Comparison of ENCODE assay signal across 16 cellular contexts in the genomic region with DNA sequence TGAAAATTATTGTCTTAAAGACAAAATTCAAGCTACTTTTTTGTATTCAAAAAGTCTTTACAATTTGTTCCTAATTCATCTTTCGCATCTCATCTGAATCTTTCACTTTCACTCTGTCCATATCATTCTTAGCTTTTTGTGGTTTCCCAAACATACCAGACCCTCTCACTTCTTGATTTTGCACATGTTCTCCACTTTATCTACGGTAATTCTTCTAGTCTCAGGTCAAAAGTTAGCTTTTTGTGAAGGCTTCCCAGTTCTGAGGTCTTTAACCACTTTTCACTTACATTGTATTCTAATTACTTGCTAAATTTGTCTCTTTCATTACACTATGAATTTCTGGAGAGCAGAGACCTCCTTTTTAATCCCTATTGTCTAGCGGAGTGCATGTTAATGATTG. TPM values are rescaled to one million over a fixed set of nuclear protein-coding genes. Genes with fewer than 3 reads are reported as not detected.
DNase-seq lines count a peak whose midpoint lies in the region; ATAC-seq lines count a peak whose summit lies in the region.
"Had no signal": no experiment of that assay in that cellular context is flagged by ENCODE, and none has a peak within 500 bp of the region (broad histone marks: within the 10 kb centered on the region; RNA-seq: fewer than 3 reads in every experiment).

No MANE protein-coding gene starts in this region.

- no peaks in the 10 kb centered on the region for H3K4me1 Mint-ChIP-seq in natural killer cell treated with Interleukin-12 subunit alpha and Interleukin-12 subunit beta and Interleukin-15 and Interleukin-18, amount 100 ng/mL, for 72 hours (ENCODE audit: low read depth in 2 of 2)
- H3K4me1 Mint-ChIP-seq in activated T-helper 17 cell treated with anti-CD3 and anti-CD28 coated beads, Interleukin-2, amount 50 U/mL, for 72 hours: no peaks in the 10 kb centered on the region
- H3K4me1 Mint-ChIP-seq: stimulated activated memory B cell treated with anti-CD40 and anti-IgM and Interleukin-4, amounts not matched to agents 10 μg/mL and 1 μg/mL and 100 μg/mL, for 72 hours had no signal

- H3K4me3 Mint-ChIP-seq in natural killer cell treated with Interleukin-12 subunit alpha and Interleukin-12 subunit beta and Interleukin-15 and Interleukin-18, amount 100 ng/mL, for 72 hours: no peak overlapping the region
- H3K4me3 Mint-ChIP-seq in activated T-helper 17 cell treated with anti-CD3 and anti-CD28 coated beads, Interleukin-2, amount 50 U/mL, for 72 hours: no peak overlapping the region
- H3K4me3 Mint-ChIP-seq: endodermal cell; stimulated activated memory B cell treated with anti-CD40 and anti-IgM and Interleukin-4, amounts not matched to agents 10 μg/mL and 1 μg/mL and 100 μg/mL, for 72 hours had no signal

- H3K27me3 Mint-ChIP-seq in natural killer cell treated with Interleukin-12 subunit alpha and Interleukin-12 subunit beta and Interleukin-15 and Interleukin-18, amount 100 ng/mL, for 72 hours: no peaks in the 10 kb centered on the region
- H3K27me3 Mint-ChIP-seq in activated T-helper 17 cell treated with anti-CD3 and anti-CD28 coated beads, Interleukin-2, amount 50 U/mL, for 72 hours: no peaks in the 10 kb centered on the region
- H3K27me3 Mint-ChIP-seq: stimulated activated memory B cell treated with anti-CD40 and anti-IgM and Interleukin-4, amounts not matched to agents 10 μg/mL and 1 μg/mL and 100 μg/mL, for 72 hours had no signal

- peaks cover 13% of the 10 kb centered on the region for H3K9me3 Mint-ChIP-seq in natural killer cell treated with Interleukin-12 subunit alpha and Interleukin-12 subunit beta and Interleukin-15 and Interleukin-18, amount 100 ng/mL, for 72 hours
- peaks cover 14% of the 10 kb centered on the region for H3K9me3 Mint-ChIP-seq in activated T-helper 17 cell treated with anti-CD3 and anti-CD28 coated beads, Interleukin-2, amount 50 U/mL, for 72 hours
- H3K9me3 Mint-ChIP-seq: endodermal cell had no signal

- DNase-seq in natural killer cell treated with Interleukin-12 subunit alpha and Interleukin-12 subunit beta and Interleukin-15 and Interleukin-18, amount 100 ng/mL, for 72 hours (ENCODE audit: low spot score): no peak
- DNase-seq in substantia nigra (lab: John Stamatoyannopoulos, UW) (no peak), amygdala (lab: John Stamatoyannopoulos, UW) (no peak)
- DNase-seq: activated CD4-positive, alpha-beta T cell treated with anti-CD3 and anti-CD28 coated beads, Interleukin-2, amount 50 U/mL, for 4 hours; activated gamma-delta T cell; DND-41; PC-9; stimulated activated CD4-positive, alpha-beta T cell treated with anti-CD3 and anti-CD28 coated beads, Interleukin-2, amount 100 ng/mL, for 24 hours; T-helper 2 cell had no signal

- H3K27ac Mint-ChIP-seq in natural killer cell treated with Interleukin-12 subunit alpha and Interleukin-12 subunit beta and Interleukin-15 and Interleukin-18, amount 100 ng/mL, for 72 hours: no peak overlapping the region
- no peak overlapping the region for H3K27ac Mint-ChIP-seq in activated T-helper 17 cell treated with anti-CD3 and anti-CD28 coated beads, Interleukin-2, amount 50 U/mL, for 72 hours
- H3K27ac Mint-ChIP-seq: endodermal cell; stimulated activated memory B cell treated with anti-CD40 and anti-IgM and Interleukin-4, amounts not matched to agents 10 μg/mL and 1 μg/mL and 100 μg/mL, for 72 hours had no signal

- H3K27ac ChIP-seq in substantia nigra (ENCODE audit: low read depth, low read length, poor library complexity, severe bottlenecking): no peak overlapping the region
- H3K27ac ChIP-seq: PC-9 had no signal

- peaks cover 13% of the 10 kb centered on the region for H3K36me3 Mint-ChIP-seq in natural killer cell treated with Interleukin-12 subunit alpha and Interleukin-12 subunit beta and Interleukin-15 and Interleukin-18, amount 100 ng/mL, for 72 hours
- no peaks in the 10 kb centered on the region for H3K36me3 Mint-ChIP-seq in activated T-helper 17 cell treated with anti-CD3 and anti-CD28 coated beads, Interleukin-2, amount 50 U/mL, for 72 hours (ENCODE audit: low read depth)
- H3K36me3 Mint-ChIP-seq: stimulated activated memory B cell treated with anti-CD40 and anti-IgM and Interleukin-4, amounts not matched to agents 10 μg/mL and 1 μg/mL and 100 μg/mL, for 72 hours had no signal

- ATAC-seq in GM18508 (IDR thresholded peaks at IDR 0.05; ENCODE audit: insufficient read depth, unreplicated experiment) (peak; percentile 99), GM21423 (IDR thresholded peaks at IDR 0.05; ENCODE audit: unreplicated experiment) (peak; percentile 85), HG02981 (IDR thresholded peaks at IDR 0.05; ENCODE audit: unreplicated experiment) (peak; percentile 97), HG03571 (IDR thresholded peaks at IDR 0.05; ENCODE audit: unreplicated experiment) (peak; percentile 79)
- no peak for ATAC-seq in natural killer cell treated with Interleukin-12 subunit alpha and Interleukin-12 subunit beta and Interleukin-15 and Interleukin-18, amount 100 ng/mL, for 72 hours
- no peak for ATAC-seq in activated T-helper 17 cell treated with anti-CD3 and anti-CD28 coated beads, Interleukin-2, amount 50 U/mL, for 72 hours (replicated peaks)
- ATAC-seq: stimulated activated memory B cell treated with anti-CD40 and anti-IgM and Interleukin-4, amounts not matched to agents 10 μg/mL and 1 μg/mL and 100 μg/mL, for 72 hours had no signal

RNA-seq across cellular contexts. Expression of gene EPHA7, which starts 34.6 kb away (rescaled TPM):
- not detected for total RNA-seq in natural killer cell treated with Interleukin-12 subunit alpha and Interleukin-12 subunit beta and Interleukin-15 and Interleukin-18, amount 100 ng/mL, for 72 hours
- total RNA-seq in activated T-helper 17 cell treated with anti-CD3 and anti-CD28 coated beads, Interleukin-2, amount 50 U/mL, for 72 hours: not detected

Comparison
In these comparisons a context has a peak if more than half of its experiments do, and no peak if none do; other contexts are left out.
1. ATAC-seq: peak in GM18508 (single experiment), GM21423 (single experiment), HG02981 (single experiment) and HG03571 (single experiment); none in natural killer cell treated with Interleukin-12 subunit alpha and Interleukin-12 subunit beta and Interleukin-15 and Interleukin-18, amount 100 ng/mL, for 72 hours (0 of 2) and activated T-helper 17 cell treated with anti-CD3 and anti-CD28 coated beads, Interleukin-2, amount 50 U/mL, for 72 hours (single experiment).